ENCODE assay signal across 8 cellular contexts in genomic region chr18:3604260-3604625, GRCh38.
A peak's percentile ranks its signal among the peaks of the same experiment; 100 is the strongest.
DNase-seq lines count a peak whose midpoint lies in the region; ATAC-seq, FAIRE-seq and TF ChIP-seq lines count a peak whose summit lies in the region.

No MANE protein-coding gene starts in this region.

- H2BK5ac ChIP-seq in neuronal stem cell (ENCODE audit: low read length): no peak overlapping the region

- no peaks in the 10 kb centered on the region for H3K9me3 ChIP-seq in neuronal stem cell (replicated peaks in 1 of 2; ENCODE audit: control insufficient read depth in 2 of 2, insufficient read depth in 1 of 2, low read depth in 1 of 2, low read length in 2 of 2)

- no peak overlapping the region for H2AK5ac ChIP-seq in neuronal stem cell (ENCODE audit: low read depth, low read length)

- WGBS in neuronal stem cell (ENCODE audit: extremely low coverage in 2 of 2, insufficient read length in 2 of 2, insufficient replicate concordance in 1 of 2), 2 donors: no CpG with 5 or more reads among the region's 5 CpGs

- no peak overlapping the region for H4K91ac ChIP-seq in neuronal stem cell (ENCODE audit: low read depth, low read length, poor library complexity)

- H2AFZ ChIP-seq in neuronal stem cell (ENCODE audit: low read length): peak overlapping the region; percentile 42

- peak overlapping the region; percentile 51 for H3K4me2 ChIP-seq in neuronal stem cell (ENCODE audit: insufficient read depth, low read length, poor library complexity, severe bottlenecking)

- no peak for TF ChIP-seq CTCF in astrocyte of the spinal cord (IDR thresholded peaks at IDR 0.05; ENCODE audit: low read depth, low read length)

- H3K23ac ChIP-seq in neuronal stem cell (ENCODE audit: low read depth, low read length, poor library complexity): no peak overlapping the region

- peak overlapping the region; percentile 47 for H3K4me3 ChIP-seq in astrocyte of the spinal cord (ENCODE audit: low read depth, low read length)
- H3K4me3 ChIP-seq in neuronal stem cell (ENCODE audit: low read length in 2 of 2): peak overlapping the region; percentile 43 to 49

- H4K8ac ChIP-seq in neuronal stem cell (ENCODE audit: low read depth, low read length): no peak overlapping the region

- in situ Hi-C loops in astrocyte of the spinal cord (cut with HindIII; ENCODE audit: low sequenced_read_pairs): loop anchor here (10.0 to 25.0 kb wide), 2 partner anchors 149 to 317 kb away; partner anchors contain the start of gene TGIF1

- H3K4me1 ChIP-seq in neuronal stem cell (ENCODE audit: control insufficient read depth in 2 of 2, insufficient read depth in 1 of 2, low read depth in 1 of 2, low read length in 2 of 2): peaks cover 12 to 14% of the 10 kb centered on the region in 2 donors

- no peak for FAIRE-seq in frontal cortex (lab: Jason Lieb, UNC)

- H3K36me3 ChIP-seq in neuronal stem cell (replicated peaks in 1 of 2; ENCODE audit: control insufficient read depth in 2 of 2, insufficient read depth in 2 of 2, low read length in 2 of 2): peaks cover 0 to 19% of the 10 kb centered on the region in 2 donors

- no peak overlapping the region for H2BK15ac ChIP-seq in neuronal stem cell (ENCODE audit: low read length)

- no peaks in the 10 kb centered on the region for H3K27me3 ChIP-seq in neuronal stem cell (ENCODE audit: control insufficient read depth in 3 of 3, insufficient read depth in 3 of 3, low read depth in 1 of 3, low read length in 3 of 3)

- no peak for DNase-seq in astrocyte of the spinal cord (ENCODE audit: low read depth, low spot score)
- no peak for DNase-seq in neuronal stem cell (ENCODE audit: low spot score)
- DNase-seq in NCI-H2029 treated with DMSO at 0.1 percent for 48 hours (lab: John Stamatoyannopoulos, UW): no peak
- no peak for DNase-seq in frontal cortex (ENCODE audit: low spot score in 2 of 2)
- DNase-seq in dedifferentiated amniotic fluid mesenchymal stem cell (ENCODE audit: extremely low spot score): no peak
- no peak for DNase-seq in NOMO-1 (lab: John Stamatoyannopoulos, UW; ENCODE audit: unreplicated experiment in 2 of 2)

- no peak overlapping the region for H2BK12ac ChIP-seq in neuronal stem cell (ENCODE audit: low read length)

- ATAC-seq in GM19397 (IDR thresholded peaks at IDR 0.05; ENCODE audit: unreplicated experiment): peak; percentile 26
- peak; percentile 8 for ATAC-seq in HG03103 (IDR thresholded peaks at IDR 0.05; ENCODE audit: low read depth, unreplicated experiment)

- no peak overlapping the region for H3K18ac ChIP-seq in neuronal stem cell (ENCODE audit: low read length)

- no peak overlapping the region for H3K4ac ChIP-seq in neuronal stem cell (ENCODE audit: low read length)

- no peaks in the 10 kb centered on the region for H3K79me1 ChIP-seq in neuronal stem cell (ENCODE audit: low read depth, low read length)

- peak overlapping the region; percentile 95 for H3K27ac ChIP-seq in neuronal stem cell (replicated peaks; ENCODE audit: low read length)

- no peak overlapping the region for H3K14ac ChIP-seq in neuronal stem cell (ENCODE audit: low read length)

- no peak overlapping the region for H3K9ac ChIP-seq in neuronal stem cell (ENCODE audit: low read depth, low read length, poor library complexity)

- H2BK120ac ChIP-seq in neuronal stem cell (ENCODE audit: low read depth, low read length): no peak overlapping the region
